15 cellular contexts compared by ENCODE assay signal in the genomic region with DNA sequence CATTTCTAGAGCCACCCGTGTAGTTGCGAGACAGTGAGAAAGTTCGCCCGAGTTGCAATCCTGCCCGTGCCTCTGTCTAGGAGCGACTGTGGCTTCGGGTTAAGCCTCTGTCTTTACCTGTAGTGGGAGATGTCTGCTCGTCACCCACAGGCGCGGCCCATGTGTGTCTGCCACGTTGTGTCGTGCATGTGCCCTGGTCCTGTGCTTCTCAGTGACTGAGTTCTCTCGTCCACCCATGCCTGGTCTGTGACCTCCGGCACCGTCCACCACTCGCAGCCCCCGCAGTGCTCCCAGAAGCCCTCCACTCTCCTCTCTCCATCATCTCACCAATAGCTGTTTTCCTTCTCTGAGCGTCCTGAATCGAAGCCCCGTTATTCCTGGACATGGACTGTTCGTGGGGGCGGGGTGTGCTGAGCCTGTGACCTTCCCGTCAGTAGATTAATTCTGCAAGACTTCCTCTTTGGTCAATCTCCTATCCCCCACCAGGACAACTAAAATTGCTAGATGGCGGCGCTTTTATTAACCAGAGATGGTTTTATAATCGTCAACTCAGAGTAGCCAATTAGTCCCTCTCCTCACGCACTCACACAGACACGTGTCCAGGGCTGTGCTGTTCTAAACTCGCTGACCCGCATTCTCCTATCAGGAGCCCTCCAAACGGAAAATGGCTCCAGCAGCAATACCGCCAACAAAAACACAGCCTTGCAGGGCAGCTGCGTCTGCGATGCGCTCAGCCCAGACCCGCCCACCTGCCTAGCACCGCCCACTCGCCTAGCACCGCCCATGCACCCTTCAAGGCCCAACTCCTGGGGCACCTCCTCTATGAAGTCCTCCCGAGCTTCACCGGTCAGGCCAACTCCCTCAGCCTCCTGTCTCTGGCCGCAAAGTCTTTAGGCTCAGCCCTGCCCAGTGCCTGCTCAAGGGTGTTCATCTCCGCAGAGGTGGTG.
"Had no signal": no experiment of that assay in that cellular context is flagged by ENCODE, and none has a peak within 500 bp of the region (broad histone marks: within the 10 kb centered on the region; RNA-seq: fewer than 3 reads in every experiment).

No MANE protein-coding gene starts in this region.

- DNase-seq: activated naive CD4-positive, alpha-beta T cell treated with anti-CD3 and anti-CD28 coated beads for 36 hours; activated naive CD8-positive, alpha-beta T cell treated with anti-CD3 and anti-CD28 coated beads, Interleukin-2, amount 50 U/mL, for 24 hours; cerebellar nuclear complex; effector memory CD8-positive, alpha-beta T cell; heart right ventricle; kidney; left ventricle myocardium inferior; mesenchymal stem cell; stimulated activated CD4-positive, alpha-beta T cell treated with anti-CD3 and anti-CD28 coated beads, Interleukin-12 subunit alpha, Interleukin-12 subunit beta, amount 100 ng/mL, for 4 hours; stimulated activated CD4-positive, alpha-beta T cell treated with anti-CD3 and anti-CD28 coated beads, Interleukin-2, amount 100 ng/mL, for 24 hours; thyroid gland had no signal

- H3K4me1 ChIP-seq: breast epithelium, left ventricle myocardium inferior, thyroid gland had no signal

- H3K4me3 ChIP-seq: breast epithelium, gastroesophageal sphincter, heart right ventricle, left ventricle myocardium inferior, thyroid gland had no signal

- H3K27ac ChIP-seq: breast epithelium, gastroesophageal sphincter, heart right ventricle, left ventricle myocardium inferior, thyroid gland had no signal

- H3K9me3 ChIP-seq: breast epithelium, gastroesophageal sphincter, heart right ventricle, left ventricle myocardium inferior, thyroid gland had no signal

- ATAC-seq: activated naive CD8-positive, alpha-beta T cell treated with anti-CD3 and anti-CD28 coated beads, Interleukin-2, amount 50 U/mL, for 24 hours; activated T-helper 17 cell treated with anti-CD3 and anti-CD28 coated beads, Interleukin-2, amount 50 U/mL, for 72 hours; effector memory CD8-positive, alpha-beta T cell; gastroesophageal sphincter; stimulated activated effector memory CD8-positive, alpha-beta T cell treated with anti-CD3 and anti-CD28 coated beads, Interleukin-12 subunit alpha, Interleukin-12 subunit beta, amount 100 ng/mL, for 72 hours had no signal

- H3K27me3 ChIP-seq: breast epithelium, thyroid gland had no signal

- H3K36me3 ChIP-seq: breast epithelium, gastroesophageal sphincter, heart right ventricle, left ventricle myocardium inferior, thyroid gland had no signal
